ENCODE assay signal across 20 cellular contexts in genomic region chr19:34082289-34083077, GRCh38.
DNase-seq lines count a peak whose midpoint lies in the region; ATAC-seq and TF ChIP-seq lines count a peak whose summit lies in the region.
"Had no signal": no experiment of that assay in that cellular context is flagged by ENCODE, and none has a peak within 500 bp of the region (broad histone marks: within the 10 kb centered on the region; RNA-seq: fewer than 3 reads in every experiment).

No MANE protein-coding gene starts in this region.

- H3K27ac ChIP-seq in HUES6 (ENCODE audit: low read depth, low read length) (peak overlapping the region; percentile 28; the same call in 1 of the 2 replicates), endodermal cell (ENCODE audit: low read depth, low read length) (peak overlapping the region; percentile 45), mesendoderm (ENCODE audit: low read depth, low read length) (peak overlapping the region; percentile 64)
- H3K27ac ChIP-seq: brain microvascular endothelial cell, left ventricle myocardium inferior had no signal

- H3K56ac ChIP-seq in mesendoderm (ENCODE audit: low read length): no peak overlapping the region

- no peak for ATAC-seq in GM18511 (IDR thresholded peaks at IDR 0.05; ENCODE audit: unreplicated experiment)
- no peak for ATAC-seq in stimulated activated effector memory CD8-positive, alpha-beta T cell treated with anti-CD3 and anti-CD28 coated beads, Interleukin-12 subunit alpha, Interleukin-12 subunit beta, amount 100 ng/mL, for 72 hours
- ATAC-seq in GM18502 (IDR thresholded peaks at IDR 0.05; ENCODE audit: poor library complexity, unreplicated experiment): no peak
- ATAC-seq: CD8-positive, alpha-beta T cell; stimulated activated naive CD8-positive, alpha-beta T cell treated with anti-CD3 and anti-CD28 coated beads, Interleukin-15, amount 100 ng/mL, for 72 hours had no signal

- H3K4me1 Mint-ChIP-seq in endodermal cell: peaks cover 23% of the 10 kb centered on the region
- no peaks in the 10 kb centered on the region for H3K4me1 Mint-ChIP-seq in stimulated activated effector memory CD8-positive, alpha-beta T cell treated with anti-CD3 and anti-CD28 coated beads, Interleukin-12 subunit alpha, Interleukin-12 subunit beta, amount 100 ng/mL, for 72 hours
- H3K4me1 Mint-ChIP-seq: activated CD4-positive, alpha-beta T cell treated with anti-CD3 and anti-CD28 coated beads, Interleukin-2, amount 10 ng/mL, durations not matched to agents 7 days and 5 days; activated naive CD4-positive, alpha-beta T cell treated with anti-CD3 and anti-CD28 coated beads, Interleukin-2, amount 10 ng/mL, durations not matched to agents 7 days and 5 days; naive B cell; stimulated activated naive CD8-positive, alpha-beta T cell treated with anti-CD3 and anti-CD28 coated beads, Interleukin-15, amount 100 ng/mL, for 72 hours had no signal

- H3K36me3 ChIP-seq in HUES6 (ENCODE audit: control insufficient read depth, insufficient read depth, low read length) (no peaks in the 10 kb centered on the region), endodermal cell (ENCODE audit: control insufficient read depth, insufficient read depth, low read length) (no peaks in the 10 kb centered on the region), mesendoderm (ENCODE audit: control insufficient read depth, insufficient read depth, low read length) (no peaks in the 10 kb centered on the region), BE2C (no peaks in the 10 kb centered on the region)
- H3K36me3 ChIP-seq: brain microvascular endothelial cell, left ventricle myocardium inferior had no signal

- no peak overlapping the region for H2BK120ac ChIP-seq in mesendoderm (ENCODE audit: low read depth, low read length)

- H3K27me3 ChIP-seq in HUES6 (ENCODE audit: control insufficient read depth, insufficient read depth, low read length) (no peaks in the 10 kb centered on the region), endodermal cell (ENCODE audit: control insufficient read depth, insufficient read depth, low read length, poor library complexity, severe bottlenecking) (no peaks in the 10 kb centered on the region), mesendoderm (ENCODE audit: insufficient read depth, low read length, poor library complexity) (no peaks in the 10 kb centered on the region), BE2C (peaks cover 6% of the 10 kb centered on the region)

- no peak overlapping the region for H2BK5ac ChIP-seq in mesendoderm (ENCODE audit: low read length)

- H3K36me3 Mint-ChIP-seq in endodermal cell (ENCODE audit: low read depth): no peaks in the 10 kb centered on the region
- no peaks in the 10 kb centered on the region for H3K36me3 Mint-ChIP-seq in stimulated activated effector memory CD8-positive, alpha-beta T cell treated with anti-CD3 and anti-CD28 coated beads, Interleukin-12 subunit alpha, Interleukin-12 subunit beta, amount 100 ng/mL, for 72 hours
- H3K36me3 Mint-ChIP-seq: activated naive CD4-positive, alpha-beta T cell treated with anti-CD3 and anti-CD28 coated beads, Interleukin-2, amount 10 ng/mL, durations not matched to agents 7 days and 5 days; CD8-positive, alpha-beta T cell; naive B cell had no signal

- H3K4me1 ChIP-seq in HUES6 (ENCODE audit: control insufficient read depth, insufficient read depth, low read length): peaks cover 23% of the 10 kb centered on the region
- H3K4me1 ChIP-seq in endodermal cell (ENCODE audit: control insufficient read depth, insufficient read depth, low read length): peaks cover 10% of the 10 kb centered on the region
- peaks cover 2% of the 10 kb centered on the region for H3K4me1 ChIP-seq in mesendoderm (ENCODE audit: control insufficient read depth, low read depth, low read length)
- no peaks in the 10 kb centered on the region for H3K4me1 ChIP-seq in BE2C
- H3K4me1 ChIP-seq: left ventricle myocardium inferior had no signal

- no peak overlapping the region for H3K4me2 ChIP-seq in mesendoderm (ENCODE audit: low read length)

- peaks cover 18% of the 10 kb centered on the region for H3K9me3 Mint-ChIP-seq in endodermal cell
- H3K9me3 Mint-ChIP-seq in stimulated activated effector memory CD8-positive, alpha-beta T cell treated with anti-CD3 and anti-CD28 coated beads, Interleukin-12 subunit alpha, Interleukin-12 subunit beta, amount 100 ng/mL, for 72 hours: no peaks in the 10 kb centered on the region
- H3K9me3 Mint-ChIP-seq: activated CD4-positive, alpha-beta T cell treated with anti-CD3 and anti-CD28 coated beads, Interleukin-2, amount 10 ng/mL, durations not matched to agents 7 days and 5 days; activated naive CD4-positive, alpha-beta T cell treated with anti-CD3 and anti-CD28 coated beads, Interleukin-2, amount 10 ng/mL, durations not matched to agents 7 days and 5 days; CD8-positive, alpha-beta T cell had no signal

- H4K5ac ChIP-seq in mesendoderm (ENCODE audit: low read length): no peak overlapping the region

- H3K23ac ChIP-seq in mesendoderm (ENCODE audit: low read length): no peak overlapping the region

- 44 to 50% methylated on average over 6 to 10 of the region's 10 CpGs for WGBS in endodermal cell (ENCODE audit: insufficient coverage in 1 of 2, insufficient read length in 1 of 2), 2 experiments
- no CpG with 5 or more reads among the region's 10 CpGs for WGBS in mesendoderm (ENCODE audit: extremely low coverage, insufficient coverage, low lambda C conversion rate)

- no peaks in the 10 kb centered on the region for H3K27me3 Mint-ChIP-seq in endodermal cell (ENCODE audit: insufficient read depth)

- no peak overlapping the region for H3K18ac ChIP-seq in mesendoderm (ENCODE audit: low read length)

- no peaks in the 10 kb centered on the region for H3K79me1 ChIP-seq in mesendoderm (ENCODE audit: low read length)

- no peak overlapping the region for H2BK15ac ChIP-seq in mesendoderm (replicated peaks; ENCODE audit: low read depth)

- H3K4me3 Mint-ChIP-seq in endodermal cell: no peak overlapping the region
- H3K4me3 Mint-ChIP-seq in stimulated activated effector memory CD8-positive, alpha-beta T cell treated with anti-CD3 and anti-CD28 coated beads, Interleukin-12 subunit alpha, Interleukin-12 subunit beta, amount 100 ng/mL, for 72 hours: no peak overlapping the region
- H3K4me3 Mint-ChIP-seq: activated CD4-positive, alpha-beta T cell treated with anti-CD3 and anti-CD28 coated beads, Interleukin-2, amount 10 ng/mL, durations not matched to agents 7 days and 5 days; activated naive CD4-positive, alpha-beta T cell treated with anti-CD3 and anti-CD28 coated beads, Interleukin-2, amount 10 ng/mL, durations not matched to agents 7 days and 5 days; CD8-positive, alpha-beta T cell; naive B cell; stimulated activated naive CD8-positive, alpha-beta T cell treated with anti-CD3 and anti-CD28 coated beads, Interleukin-15, amount 100 ng/mL, for 72 hours had no signal

- peaks cover 15% of the 10 kb centered on the region for H3K9me3 ChIP-seq in HUES6 (ENCODE audit: control insufficient read depth, insufficient read depth, low read depth, low read length)
- H3K9me3 ChIP-seq in endodermal cell (ENCODE audit: control insufficient read depth, low read length): peaks cover 21% of the 10 kb centered on the region
- H3K9me3 ChIP-seq in BE2C: no peaks in the 10 kb centered on the region
- H3K9me3 ChIP-seq: left ventricle myocardium inferior had no signal

- peak overlapping the region; percentile 50 for H3K27ac Mint-ChIP-seq in endodermal cell
- H3K27ac Mint-ChIP-seq in stimulated activated effector memory CD8-positive, alpha-beta T cell treated with anti-CD3 and anti-CD28 coated beads, Interleukin-12 subunit alpha, Interleukin-12 subunit beta, amount 100 ng/mL, for 72 hours: no peak overlapping the region
- H3K27ac Mint-ChIP-seq: activated CD4-positive, alpha-beta T cell treated with anti-CD3 and anti-CD28 coated beads, Interleukin-2, amount 10 ng/mL, durations not matched to agents 7 days and 5 days; activated naive CD4-positive, alpha-beta T cell treated with anti-CD3 and anti-CD28 coated beads, Interleukin-2, amount 10 ng/mL, durations not matched to agents 7 days and 5 days; CD8-positive, alpha-beta T cell; stimulated activated naive CD8-positive, alpha-beta T cell treated with anti-CD3 and anti-CD28 coated beads, Interleukin-15, amount 100 ng/mL, for 72 hours had no signal

- H3K79me2 ChIP-seq in mesendoderm (ENCODE audit: control insufficient read depth, insufficient read depth, low read length): no peaks in the 10 kb centered on the region

- DNase-seq in AG10803 (ENCODE audit: low read depth): peak; percentile 0
- peak; percentile 78 for DNase-seq in endodermal cell
- peak; percentile 88 for DNase-seq in mesendoderm
- no peak for DNase-seq in stimulated activated effector memory CD8-positive, alpha-beta T cell treated with anti-CD3 and anti-CD28 coated beads, Interleukin-12 subunit alpha, Interleukin-12 subunit beta, amount 100 ng/mL, for 72 hours (ENCODE audit: low spot score in 2 of 2)
- no peak for DNase-seq in BE2C
- DNase-seq: activated CD4-positive, alpha-beta T cell treated with anti-CD3 and anti-CD28 coated beads, Interleukin-2, amount 10 ng/mL, durations not matched to agents 7 days and 5 days; activated naive CD4-positive, alpha-beta T cell treated with anti-CD3 and anti-CD28 coated beads, Interleukin-2, amount 10 ng/mL, durations not matched to agents 7 days and 5 days; brain microvascular endothelial cell; CD8-positive, alpha-beta T cell; GDM1; hippocampal formation; left ventricle myocardium inferior; naive B cell; NCI-H2029 treated with DMSO at 0.1 percent for 48 hours; NCI-H510A; SIG-M5; stimulated activated naive CD8-positive, alpha-beta T cell treated with anti-CD3 and anti-CD28 coated beads, Interleukin-15, amount 100 ng/mL, for 72 hours had no signal

- H4K8ac ChIP-seq in mesendoderm (ENCODE audit: low read depth, low read length): no peak overlapping the region

- no peak overlapping the region for H3K4me3 ChIP-seq in AG10803 (ENCODE audit: low read length)
- H3K4me3 ChIP-seq in HUES6 (ENCODE audit: low read depth, low read length): no peak overlapping the region
- H3K4me3 ChIP-seq in endodermal cell (ENCODE audit: low read length): no peak overlapping the region
- H3K4me3 ChIP-seq in mesendoderm (ENCODE audit: low read length): no peak overlapping the region
- no peak overlapping the region for H3K4me3 ChIP-seq in BE2C (ENCODE audit: low read depth, low read length)
- H3K4me3 ChIP-seq: left ventricle myocardium inferior had no signal

- H3K4ac ChIP-seq in mesendoderm (ENCODE audit: low read depth, low read length): no peak overlapping the region

- no peak overlapping the region for H2AK5ac ChIP-seq in mesendoderm (ENCODE audit: low read length)

- TF ChIP-seq CTCF in AG10803 (conservative IDR thresholded peaks at IDR 0.05; ENCODE audit: low read length): no peak
- TF ChIP-seq CTCF in endodermal cell (conservative IDR thresholded peaks at IDR 0.05): no peak
- no peak for TF ChIP-seq CTCF in BE2C (IDR thresholded peaks at IDR 0.05; ENCODE audit: low read depth, low read length)

- no peak overlapping the region for H3K9ac ChIP-seq in HUES6 (ENCODE audit: low read length)
- H3K9ac ChIP-seq in endodermal cell (ENCODE audit: extremely low read depth, low read length, poor library complexity, severe bottlenecking): no peak overlapping the region
- no peak overlapping the region for H3K9ac ChIP-seq in mesendoderm (ENCODE audit: low read length)

Comparison
In these comparisons a context has a peak if more than half of its experiments do, and no peak if none do; other contexts are left out.
1. DNase-seq: peak in AG10803 (single experiment), endodermal cell (single experiment) and mesendoderm (single experiment); none in stimulated activated effector memory CD8-positive, alpha-beta T cell treated with anti-CD3 and anti-CD28 coated beads, Interleukin-12 subunit alpha, Interleukin-12 subunit beta, amount 100 ng/mL, for 72 hours (0 of 2) and BE2C (single experiment).
2. Peak in every context shown above with its lines, with median percentiles within 50 percentile points of each other: H3K27ac ChIP-seq.